In the genomic region with DNA sequence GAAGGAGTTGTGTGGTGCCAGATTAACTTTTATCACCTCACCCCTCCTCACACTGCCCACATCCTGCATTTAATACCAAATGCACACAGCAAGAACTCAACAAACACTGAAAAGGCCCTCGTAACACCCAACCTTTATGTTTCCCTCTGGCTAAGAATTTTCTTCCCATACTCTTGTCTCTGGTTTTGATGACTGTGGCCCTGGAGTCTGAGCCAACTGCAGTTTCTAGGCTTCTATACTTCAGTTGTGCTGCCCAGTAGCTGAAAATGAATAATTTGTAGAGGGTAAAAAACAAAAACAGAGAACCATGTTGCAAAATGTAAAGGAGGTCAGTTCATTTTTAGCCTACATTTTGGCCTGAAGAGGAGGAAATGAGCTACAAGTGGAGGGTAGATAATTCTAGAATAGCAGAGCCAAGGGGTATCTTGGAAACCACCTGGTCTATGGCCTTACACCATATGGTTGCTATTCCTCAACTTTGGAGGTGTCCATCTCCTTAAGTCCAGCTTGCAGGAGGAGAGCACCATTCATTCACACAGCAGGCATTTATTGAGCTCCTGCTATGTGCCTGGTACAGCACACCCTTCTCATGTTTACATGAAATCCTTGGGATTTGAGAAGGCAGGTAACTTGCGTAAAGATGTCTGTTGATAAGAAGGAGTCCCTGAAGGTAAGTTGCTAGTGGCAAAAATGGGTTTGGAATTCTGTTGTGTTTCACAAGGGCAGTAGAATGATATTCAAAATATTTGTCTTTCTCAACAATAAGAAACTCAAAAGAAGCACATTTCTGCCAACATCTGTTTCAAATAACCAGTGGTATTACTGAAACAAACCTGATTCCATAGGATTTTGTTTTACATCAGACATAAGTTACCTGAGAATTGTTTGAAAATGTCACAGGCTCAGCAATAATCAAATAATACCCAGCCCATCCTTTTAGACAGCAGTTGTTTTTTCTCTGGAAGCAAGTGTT, we compare ENCODE assay signal across 11 cellular contexts.
DNase-seq lines count a peak whose midpoint lies in the region; ATAC-seq, FAIRE-seq and TF ChIP-seq lines count a peak whose summit lies in the region.
"Had no signal": no experiment of that assay in that cellular context is flagged by ENCODE, and none has a peak within 500 bp of the region (broad histone marks: within the 10 kb centered on the region; RNA-seq: fewer than 3 reads in every experiment).

No MANE protein-coding gene starts in this region.

- ATAC-seq in activated CD8-positive, alpha-beta T cell treated with anti-CD3 and anti-CD28 coated beads, Interleukin-2, amount 10 ng/mL, durations not matched to agents 7 days and 5 days = no peak
- ATAC-seq in memory B cell (ENCODE audit: low read depth) (no peak), GM19324 (IDR thresholded peaks at IDR 0.05; ENCODE audit: low FRiP score, unreplicated experiment) (no peak), psoas muscle (no peak)

- intact Hi-C loops in psoas muscle (cut with DNase I) = loop anchor here in 1 of 2 donors (10.0 kb wide), 1 partner anchor 133 kb away; no protein-coding TSS in a partner anchor

- H3K4me3 Mint-ChIP-seq in activated CD8-positive, alpha-beta T cell treated with anti-CD3 and anti-CD28 coated beads, Interleukin-2, amount 10 ng/mL, durations not matched to agents 7 days and 5 days = peak overlapping the region; percentile 75
- H3K4me3 Mint-ChIP-seq in memory B cell = peak overlapping the region; percentile 64

- TF ChIP-seq CTCF in AG10803 (conservative IDR thresholded peaks at IDR 0.05; ENCODE audit: low read length) = no peak
- no peak for TF ChIP-seq CTCF in psoas muscle (IDR thresholded peaks at IDR 0.05)

- peak; percentile 13 for FAIRE-seq in GM12891 (lab: Jason Lieb, UNC)
- FAIRE-seq: HTR-8/SVneo had no signal

- no peak overlapping the region for H3K27ac ChIP-seq in psoas muscle

- H3K4me1 Mint-ChIP-seq in activated CD8-positive, alpha-beta T cell treated with anti-CD3 and anti-CD28 coated beads, Interleukin-2, amount 10 ng/mL, durations not matched to agents 7 days and 5 days (ENCODE audit: low read depth) = peaks cover 71% of the 10 kb centered on the region
- peaks cover 69% of the 10 kb centered on the region for H3K4me1 Mint-ChIP-seq in memory B cell

- peak overlapping the region; percentile 87 for H3K27ac Mint-ChIP-seq in activated CD8-positive, alpha-beta T cell treated with anti-CD3 and anti-CD28 coated beads, Interleukin-2, amount 10 ng/mL, durations not matched to agents 7 days and 5 days
- peak overlapping the region; percentile 97 for H3K27ac Mint-ChIP-seq in memory B cell

- H3K27me3 ChIP-seq in psoas muscle (ENCODE audit: insufficient read depth in 3 of 3, low read length in 2 of 3) = no peaks in the 10 kb centered on the region

- no peaks in the 10 kb centered on the region for H3K9me3 Mint-ChIP-seq in activated CD8-positive, alpha-beta T cell treated with anti-CD3 and anti-CD28 coated beads, Interleukin-2, amount 10 ng/mL, durations not matched to agents 7 days and 5 days (ENCODE audit: insufficient read depth)
- H3K9me3 Mint-ChIP-seq in memory B cell = no peaks in the 10 kb centered on the region

- DNase-seq in AG10803 (ENCODE audit: low read depth) (peak; percentile 67), GM12891 (ENCODE audit: insufficient read length, low spot score) (no peak), memory B cell (ENCODE audit: low spot score in 2 of 2) (no peak), Ammon's horn (ENCODE audit: low spot score) (no peak), middle frontal gyrus (ENCODE audit: extremely low spot score, low spot score) (no peak), psoas muscle (no peak)
- DNase-seq in activated CD8-positive, alpha-beta T cell treated with anti-CD3 and anti-CD28 coated beads, Interleukin-2, amount 10 ng/mL, durations not matched to agents 7 days and 5 days = peak; percentile 47
- DNase-seq: activated CD8-positive, alpha-beta memory T cell treated with anti-CD3 and anti-CD28 coated beads for 24 hours; NCI-H1105 treated with DMSO at 0.1 percent for 48 hours had no signal

- CTCF ChIA-PET in activated CD8-positive, alpha-beta T cell treated with anti-CD3 and anti-CD28 coated beads, Interleukin-2, amount 10 ng/mL, durations not matched to agents 7 days and 5 days (lab: Charles Lee) = interaction anchor here (0.7 to 6.7 kb wide), 12 partner anchors 8 to 284 kb away, joined by 3 to 52 read pairs (median 11); a partner anchor contains a TSS

- WGBS in psoas muscle, 3 donors = 94 to 99% (median 95%) methylated on average over 2 of the region's 2 CpGs

- TF ChIP-seq POLR2A in GM12891 (IDR thresholded peaks at IDR 0.05; ENCODE audit: low read depth, low read length) = no peak

- peaks cover 3% of the 10 kb centered on the region for H3K4me1 ChIP-seq in psoas muscle

- H3K4me3 ChIP-seq in AG10803 (ENCODE audit: low read length) = no peak overlapping the region
- H3K4me3 ChIP-seq in psoas muscle = no peak overlapping the region

- H3K27me3 Mint-ChIP-seq in activated CD8-positive, alpha-beta T cell treated with anti-CD3 and anti-CD28 coated beads, Interleukin-2, amount 10 ng/mL, durations not matched to agents 7 days and 5 days (ENCODE audit: low read depth) = no peaks in the 10 kb centered on the region
- H3K27me3 Mint-ChIP-seq in memory B cell = no peaks in the 10 kb centered on the region

- POLR2A ChIA-PET in activated CD8-positive, alpha-beta T cell treated with anti-CD3 and anti-CD28 coated beads, Interleukin-2, amount 10 ng/mL, durations not matched to agents 7 days and 5 days (lab: Charles Lee) = interaction anchor here (1.1 to 2.2 kb wide), 2 partner anchors 63 kb away, joined by 4 to 10 read pairs; no protein-coding TSS in a partner anchor

- peaks cover 63% of the 10 kb centered on the region for H3K36me3 Mint-ChIP-seq in activated CD8-positive, alpha-beta T cell treated with anti-CD3 and anti-CD28 coated beads, Interleukin-2, amount 10 ng/mL, durations not matched to agents 7 days and 5 days (ENCODE audit: low read depth)
- H3K36me3 Mint-ChIP-seq in memory B cell = peaks cover 2% of the 10 kb centered on the region

- no peaks in the 10 kb centered on the region for H3K9me3 ChIP-seq in psoas muscle

- H3K36me3 ChIP-seq in psoas muscle (ENCODE audit: insufficient read depth in 1 of 2, low read depth in 1 of 2) = no peaks in the 10 kb centered on the region

TF ChIP-seq in GM12891, 5 proteins besides CTCF, POLR2A, EP300 and RAD21:
- TF ChIP-seq POLR2AphosphoS5 (IDR thresholded peaks at IDR 0.05; ENCODE audit: low read depth, low read length) (no peak), TAF1 (IDR thresholded peaks at IDR 0.05; ENCODE audit: low read depth, low read length) (no peak), PAX5 (IDR thresholded peaks at IDR 0.05; ENCODE audit: insufficient read depth, low read length, severe bottlenecking) (no peak), SPI1 (IDR thresholded peaks at IDR 0.05; ENCODE audit: low read depth, low read length) (no peak), POU2F2 (IDR thresholded peaks at IDR 0.05; ENCODE audit: low read depth, low read length) (no peak)

Comparison
In these comparisons a context has a peak if more than half of its experiments do, and no peak if none do; other contexts are left out.
1. DNase-seq: peak in AG10803 (single experiment) and activated CD8-positive, alpha-beta T cell treated with anti-CD3 and anti-CD28 coated beads, Interleukin-2, amount 10 ng/mL, durations not matched to agents 7 days and 5 days (single experiment); none in GM12891 (single experiment), memory B cell (0 of 2), Ammon's horn (single experiment), middle frontal gyrus (single experiment) and psoas muscle (0 of 2).